ENCODE assay signal across 1 cellular context in genomic region chr6:157273756-157274088, GRCh38.
TF ChIP-seq lines count a peak whose summit lies in the region.

No MANE protein-coding gene starts in this region.

TF ChIP-seq in HEK293T, 16 proteins besides CTCF, POLR2A, EP300 and RAD21 (continued from another document):
- no peak for TF ChIP-seq PKNOX1 (IDR thresholded peaks at IDR 0.05)
